Comparison of ENCODE assay signal across 23 cellular contexts in the genomic region with DNA sequence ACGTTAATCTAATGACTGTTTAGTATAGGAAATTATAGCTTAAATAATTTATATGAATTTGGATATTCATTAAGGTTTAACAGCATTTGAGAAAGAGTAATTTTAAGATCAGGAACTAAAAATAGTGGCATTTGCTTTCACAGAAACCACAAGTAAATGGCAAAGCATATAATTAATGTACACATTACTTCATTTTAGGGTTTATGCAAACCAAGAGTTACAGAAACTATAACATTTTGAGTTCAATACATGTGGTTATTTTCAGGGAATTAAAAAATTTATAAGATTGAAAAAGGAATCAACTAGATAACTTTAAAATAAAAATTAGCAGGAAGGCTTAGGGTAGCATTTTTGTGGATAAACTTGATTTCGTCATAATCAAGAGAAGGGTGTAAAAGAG.
"Had no signal": no experiment of that assay in that cellular context is flagged by ENCODE, and none has a peak within 500 bp of the region (broad histone marks: within the 10 kb centered on the region; RNA-seq: fewer than 3 reads in every experiment).

No MANE protein-coding gene starts in this region.

- H3K4me3 ChIP-seq: coronary artery, dorsolateral prefrontal cortex, esophagus muscularis mucosa, gastroesophageal sphincter, heart left ventricle, hepatocyte, left lung, lower lobe of right lung, mucosa of descending colon had no signal

- H3K4me2 ChIP-seq: hepatocyte had no signal

- H3K27ac ChIP-seq: coronary artery, dorsolateral prefrontal cortex, esophagus muscularis mucosa, foreskin keratinocyte, gastroesophageal sphincter, heart left ventricle, hepatocyte, left lung, lower lobe of right lung had no signal

- H3K36me3 Mint-ChIP-seq: naive B cell had no signal

- ATAC-seq: foreskin keratinocyte, gastroesophageal sphincter, heart left ventricle, left cardiac atrium, left lung, left ventricle myocardium superior, lower lobe of right lung, mucosa of descending colon had no signal

- H3K4me3 Mint-ChIP-seq: naive B cell had no signal

- FAIRE-seq: colon, endothelial cell of umbilical vein, frontal cortex, islet of Langerhans, keratinocyte had no signal

- H2AFZ ChIP-seq: hepatocyte had no signal

- H3K27me3 ChIP-seq: foreskin keratinocyte, hepatocyte, left lung had no signal

- DNase-seq: dermis blood vessel endothelial cell; dorsolateral prefrontal cortex; effector CD4-positive, alpha-beta T cell; effector memory CD4-positive, alpha-beta T cell; foreskin keratinocyte; heart left ventricle; hypothalamus; left cardiac atrium; left lung; left ventricle myocardium superior; lower lobe of right lung; mesenchymal stem cell; mucosa of descending colon; naive B cell had no signal

- H3K4me1 Mint-ChIP-seq: naive B cell had no signal

- H3K27me3 Mint-ChIP-seq: naive B cell had no signal

- H3K36me3 ChIP-seq: esophagus muscularis mucosa, gastroesophageal sphincter, heart left ventricle, left lung, lower lobe of right lung had no signal

- H3K9me3 ChIP-seq: esophagus muscularis mucosa, gastroesophageal sphincter, heart left ventricle, left lung, lower lobe of right lung, mucosa of descending colon had no signal

- H3K4me1 ChIP-seq: esophagus muscularis mucosa, foreskin keratinocyte, gastroesophageal sphincter, heart left ventricle, left lung, lower lobe of right lung had no signal

- H3K79me2 ChIP-seq: hepatocyte had no signal

- H3K27ac Mint-ChIP-seq: naive B cell had no signal
